28 cellular contexts compared by ENCODE assay signal in the genomic region with DNA sequence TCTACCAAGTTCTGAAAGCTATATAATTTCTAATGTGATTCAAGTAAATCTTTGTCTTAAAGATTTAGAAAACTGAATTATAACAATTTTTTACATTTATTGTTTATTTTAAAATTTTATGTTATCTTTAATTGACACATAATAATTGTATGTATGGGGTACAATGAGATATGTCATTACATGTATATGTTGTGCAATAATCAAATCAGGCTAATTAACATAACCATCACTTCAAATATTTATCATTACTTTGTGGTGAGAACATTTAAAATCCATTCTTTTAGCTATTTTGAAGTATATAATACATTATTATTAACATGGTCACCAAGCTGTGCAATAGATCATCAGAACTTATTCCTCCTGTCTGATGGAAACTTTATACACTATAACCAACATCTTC.
"Had no signal": no experiment of that assay in that cellular context is flagged by ENCODE, and none has a peak within 500 bp of the region (broad histone marks: within the 10 kb centered on the region; RNA-seq: fewer than 3 reads in every experiment).

No MANE protein-coding gene starts in this region.

- ATAC-seq: activated CD4-positive, alpha-beta T cell treated with anti-CD3 and anti-CD28 coated beads for 36 hours; activated CD8-positive, alpha-beta memory T cell treated with anti-CD3 and anti-CD28 coated beads, Interleukin-2, amount 10 ng/mL, durations not matched to agents 7 days and 5 days; activated CD8-positive, alpha-beta T cell treated with anti-CD3 and anti-CD28 coated beads, Interleukin-2, amount 10 ng/mL, durations not matched to agents 7 days and 5 days; activated naive CD8-positive, alpha-beta T cell treated with anti-CD3 and anti-CD28 coated beads, Interleukin-2, amount 50 U/mL, for 24 hours; body of pancreas had no signal

- H3K9me3 ChIP-seq: adrenal gland, body of pancreas, colonic mucosa, esophagus squamous epithelium had no signal

- H3K4me3 ChIP-seq: adrenal gland, body of pancreas, colonic mucosa, esophagus squamous epithelium had no signal

- H3K36me3 ChIP-seq: adrenal gland, colonic mucosa had no signal

- DNase-seq: activated CD4-positive, alpha-beta memory T cell treated with anti-CD3 and anti-CD28 coated beads for 36 hours; activated CD4-positive, alpha-beta T cell treated with anti-CD3 and anti-CD28 coated beads for 36 hours; activated CD4-positive, alpha-beta T cell treated with anti-CD3 and anti-CD28 coated beads, Interleukin-2, amount 10 ng/mL, durations not matched to agents 24 days and 14 days; activated CD4-positive, CD25-positive, alpha-beta regulatory T cell; activated CD4-positive, CD25-positive, alpha-beta regulatory T cell treated with anti-CD3 and anti-CD28 coated beads, Interleukin-2, amount 50 U/mL, for 72 hours; activated CD8-positive, alpha-beta memory T cell treated with anti-CD3 and anti-CD28 coated beads, Interleukin-2, amount 10 ng/mL, durations not matched to agents 7 days and 5 days; activated CD8-positive, alpha-beta memory T cell treated with anti-CD3 and anti-CD28 coated beads, Interleukin-2, amount 50 U/mL, for 4 hours; activated CD8-positive, alpha-beta T cell treated with anti-CD3 and anti-CD28 coated beads, Interleukin-2, amount 10 ng/mL, durations not matched to agents 7 days and 5 days; activated effector memory CD4-positive, alpha-beta T cell treated with anti-CD3 and anti-CD28 coated beads, Interleukin-2, amount 50 U/mL, for 16 hours; activated naive CD4-positive, alpha-beta T cell treated with anti-CD3 and anti-CD28 coated beads for 36 hours; activated naive CD8-positive, alpha-beta T cell treated with anti-CD3 and anti-CD28 coated beads for 36 hours; activated naive CD8-positive, alpha-beta T cell treated with anti-CD3 and anti-CD28 coated beads, Interleukin-2, amount 50 U/mL, for 24 hours; activated T-cell treated with anti-CD3 and anti-CD28 coated beads, Interleukin-2, amount 50 U/mL, for 1 hour; activated T-cell treated with anti-CD3 and anti-CD28 coated beads, Interleukin-2, amount 50 U/mL, for 48 hours; adrenal gland; amygdala; aorta; body of pancreas; caudate nucleus; colonic mucosa; effector CD8-positive, alpha-beta T cell; esophagus squamous epithelium; foreskin melanocyte; head of caudate nucleus; T-helper 2 cell had no signal

- H3K27ac ChIP-seq: adrenal gland, body of pancreas, colonic mucosa, epithelial cell of prostate, esophagus squamous epithelium had no signal

- FAIRE-seq: endometrium, endothelial cell of umbilical vein had no signal

- H3K4me1 ChIP-seq: adrenal gland, body of pancreas, colonic mucosa, esophagus squamous epithelium had no signal

- H3K27me3 ChIP-seq: adrenal gland, body of pancreas, colonic mucosa, esophagus squamous epithelium had no signal
